In genomic region chr16:58128181-58128631, GRCh38 we compare ENCODE assay signal across 8 cellular contexts. TPM values are rescaled to one million over a fixed set of nuclear protein-coding genes. Genes with fewer than 3 reads are reported as not detected.
DNase-seq lines count a peak whose midpoint lies in the region; ATAC-seq and TF ChIP-seq lines count a peak whose summit lies in the region.

No MANE protein-coding gene starts in this region.

- peak overlapping the region; percentile 89 to 97 (median 96) for H3K27ac Mint-ChIP-seq in CD4-positive, CD25-positive, alpha-beta regulatory T cell
- peak overlapping the region; percentile 79 for H3K27ac Mint-ChIP-seq in endothelial cell (ENCODE audit: unreplicated experiment)
- H3K27ac Mint-ChIP-seq in neural crest cell (ENCODE audit: unreplicated experiment), result peak overlapping the region; percentile 92

- H3K4me3 ChIP-seq in CD4-positive, CD25-positive, alpha-beta regulatory T cell (ENCODE audit: low read depth, low read length), result peak overlapping the region; percentile 93
- H3K4me3 ChIP-seq in OCI-LY1 (ENCODE audit: low read depth, low read length, poor library complexity, severe bottlenecking), result peak overlapping the region; percentile 82

- no peak for ATAC-seq in CD4-positive, CD25-positive, alpha-beta regulatory T cell (ENCODE audit: low read depth in 2 of 2)
- ATAC-seq in foreskin keratinocyte (no peak), HG02840 (IDR thresholded peaks at IDR 0.05; ENCODE audit: low FRiP score, unreplicated experiment) (no peak)

- peak overlapping the region; percentile 91 for H3K27ac ChIP-seq in CD4-positive, CD25-positive, alpha-beta regulatory T cell (ENCODE audit: insufficient read depth, low read length, poor library complexity, severe bottlenecking)
- H3K27ac ChIP-seq in OCI-LY1 (ENCODE audit: low read depth, low read length, poor library complexity, severe bottlenecking) (no peak overlapping the region), foreskin keratinocyte (no peak overlapping the region)

- H3K9me3 ChIP-seq in CD4-positive, CD25-positive, alpha-beta regulatory T cell (ENCODE audit: control insufficient read depth in 2 of 2, low read length in 2 of 2), result no peaks in the 10 kb centered on the region
- H3K9me3 ChIP-seq in OCI-LY1 (ENCODE audit: low read length), result no peaks in the 10 kb centered on the region

- H4K20me1 ChIP-seq in OCI-LY1 (ENCODE audit: insufficient read depth, low read length), result no peaks in the 10 kb centered on the region

- peaks cover 51% of the 10 kb centered on the region for H3K79me2 ChIP-seq in OCI-LY1 (ENCODE audit: insufficient read depth, low read length)

- H3K27me3 ChIP-seq in CD4-positive, CD25-positive, alpha-beta regulatory T cell (ENCODE audit: control insufficient read depth, insufficient read depth, low read length), result no peaks in the 10 kb centered on the region
- H3K27me3 ChIP-seq in OCI-LY1 (ENCODE audit: insufficient read depth, low read length), result no peaks in the 10 kb centered on the region
- H3K27me3 ChIP-seq in foreskin keratinocyte, result no peaks in the 10 kb centered on the region

- peaks cover 29 to 57% (median 38%) of the 10 kb centered on the region in 4 donors for H3K4me1 Mint-ChIP-seq in CD4-positive, CD25-positive, alpha-beta regulatory T cell
- H3K4me1 Mint-ChIP-seq in endothelial cell (ENCODE audit: unreplicated experiment) (peaks cover 43% of the 10 kb centered on the region), neural crest cell (peaks cover 46% of the 10 kb centered on the region)

- no peaks in the 10 kb centered on the region for H3F3A ChIP-seq in OCI-LY1 (ENCODE audit: insufficient read depth, low read length)

- no peak for TF ChIP-seq CTCF in OCI-LY1 (IDR thresholded peaks at IDR 0.05; ENCODE audit: low read length)
- no peak for TF ChIP-seq CTCF in endothelial cell (IDR thresholded peaks at IDR 0.05; ENCODE audit: unreplicated experiment)
- TF ChIP-seq CTCF in neural crest cell (conservative IDR thresholded peaks at IDR 0.05), result no peak
- no peak for TF ChIP-seq CTCF in foreskin keratinocyte (conservative IDR thresholded peaks at IDR 0.05)

- peak overlapping the region; percentile 87 for H3K9ac ChIP-seq in OCI-LY1 (ENCODE audit: low read length)

- no peaks in the 10 kb centered on the region for H3K36me3 ChIP-seq in CD4-positive, CD25-positive, alpha-beta regulatory T cell (ENCODE audit: control insufficient read depth, insufficient read depth, low read length)
- no peaks in the 10 kb centered on the region for H3K36me3 ChIP-seq in OCI-LY1 (ENCODE audit: insufficient read depth, low read length)

- H3K27me3 Mint-ChIP-seq in CD4-positive, CD25-positive, alpha-beta regulatory T cell, result peaks cover 5% of the 10 kb centered on the region
- peaks cover 6% of the 10 kb centered on the region for H3K27me3 Mint-ChIP-seq in endothelial cell (ENCODE audit: unreplicated experiment)
- H3K27me3 Mint-ChIP-seq in neural crest cell (ENCODE audit: low read depth), result no peaks in the 10 kb centered on the region

- peaks cover 52% of the 10 kb centered on the region for H3K4me1 ChIP-seq in CD4-positive, CD25-positive, alpha-beta regulatory T cell (ENCODE audit: control insufficient read depth, insufficient read depth, low read length, poor library complexity, severe bottlenecking)
- peaks cover 31% of the 10 kb centered on the region for H3K4me1 ChIP-seq in OCI-LY1 (ENCODE audit: insufficient read depth, low read length, severe bottlenecking)
- H3K4me1 ChIP-seq in foreskin keratinocyte, result peaks cover 15% of the 10 kb centered on the region

- peak overlapping the region; percentile 100 for H3K4me2 ChIP-seq in OCI-LY1 (ENCODE audit: low read length)

- H3K4me3 Mint-ChIP-seq in CD4-positive, CD25-positive, alpha-beta regulatory T cell, result peak overlapping the region; percentile 89 to 96 (median 94)
- H3K4me3 Mint-ChIP-seq in endothelial cell (ENCODE audit: unreplicated experiment), result peak overlapping the region; percentile 96
- peak overlapping the region; percentile 83 for H3K4me3 Mint-ChIP-seq in neural crest cell

- no peak overlapping the region for H2AFZ ChIP-seq in OCI-LY1 (ENCODE audit: low read length)

- H3K36me3 Mint-ChIP-seq in CD4-positive, CD25-positive, alpha-beta regulatory T cell, result no peaks in the 10 kb centered on the region
- peaks cover 10% of the 10 kb centered on the region for H3K36me3 Mint-ChIP-seq in endothelial cell (ENCODE audit: low read depth, unreplicated experiment)
- peaks cover 5% of the 10 kb centered on the region for H3K36me3 Mint-ChIP-seq in neural crest cell (ENCODE audit: low read depth)

- H3K9me2 ChIP-seq in OCI-LY1 (ENCODE audit: low read depth, low read length), result no peaks in the 10 kb centered on the region

- no peak for DNase-seq in CD4-positive, CD25-positive, alpha-beta regulatory T cell
- DNase-seq in endothelial cell (ENCODE audit: low spot score) (no peak), neural crest cell (ENCODE audit: low read depth, low spot score) (no peak), GM19238 (ENCODE audit: insufficient read length, low spot score) (no peak), foreskin keratinocyte (no peak)
- DNase-seq in activated CD4-positive, alpha-beta T cell treated with anti-CD3 and anti-CD28 coated beads, Interleukin-2, amount 50 U/mL, for 48 hours, result no peak

- H3K9me3 Mint-ChIP-seq in CD4-positive, CD25-positive, alpha-beta regulatory T cell, result peaks cover 0 to 3% (median 0%) of the 10 kb centered on the region in 7 donors
- H3K9me3 Mint-ChIP-seq in endothelial cell (ENCODE audit: unreplicated experiment) (no peaks in the 10 kb centered on the region), neural crest cell (peaks cover 3% of the 10 kb centered on the region)

RNA-seq across cellular contexts. Expression of gene CFAP20, which starts 1.0 kb away (rescaled TPM):
- 147 TPM for total RNA-seq in CD4-positive, CD25-positive, alpha-beta regulatory T cell
- polyA plus RNA-seq in CD4-positive, CD25-positive, alpha-beta regulatory T cell, result 10 to 100 TPM; 41.9 to 53.1 (median 47.8) TPM
- total RNA-seq in endothelial cell (ENCODE audit: unreplicated experiment), result 89.7 TPM
- total RNA-seq in neural crest cell, result 72.1 and 73.1 TPM in 2 replicates
- total RNA-seq in foreskin keratinocyte, result 43.9 and 48.3 TPM in 2 replicates
- polyA plus RNA-seq in foreskin keratinocyte, result 42.2 and 47.6 TPM in 2 replicates
